8 cellular contexts compared by ENCODE assay signal in the genomic region with DNA sequence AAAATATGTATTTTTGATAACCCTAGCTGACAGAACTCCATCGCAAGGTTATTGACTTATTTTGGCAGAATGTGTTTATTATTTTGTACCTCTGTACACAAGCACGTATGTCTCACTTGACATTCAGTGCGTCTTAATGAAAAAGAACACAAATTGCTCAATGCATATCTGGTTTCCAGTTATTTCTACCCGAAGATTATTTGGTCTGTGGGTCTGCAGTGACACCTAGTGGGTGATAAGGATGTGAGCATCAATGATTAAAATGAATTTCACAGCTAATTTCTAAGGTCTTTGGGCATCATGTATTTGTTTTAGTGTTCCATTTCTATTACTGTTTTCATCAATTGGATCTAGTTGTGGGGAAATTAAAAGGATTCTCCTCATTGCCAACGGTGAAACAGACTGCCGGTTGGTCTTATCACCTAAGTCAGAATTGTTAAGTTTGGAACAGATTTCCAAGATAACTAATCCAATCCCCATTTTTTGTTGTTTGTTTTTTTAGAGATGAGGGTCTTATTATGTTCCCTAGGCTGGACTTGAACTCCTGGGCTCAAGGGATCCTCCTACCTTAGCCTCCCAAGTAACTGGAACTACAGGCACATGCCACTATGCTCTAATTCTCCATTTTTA. TPM values are rescaled to one million over a fixed set of nuclear protein-coding genes. Genes with fewer than 3 reads are reported as not detected.
A peak's percentile ranks its signal among the peaks of the same experiment; 100 is the strongest.
DNase-seq lines count a peak whose midpoint lies in the region; ATAC-seq and TF ChIP-seq lines count a peak whose summit lies in the region.

No MANE protein-coding gene starts in this region.

- H3K27me3 ChIP-seq in Karpas-422 (ENCODE audit: low read length) (no peaks in the 10 kb centered on the region), RWPE2 (ENCODE audit: insufficient read depth, poor library complexity, severe bottlenecking) (no peaks in the 10 kb centered on the region), hepatocyte (no peaks in the 10 kb centered on the region)

- H4K20me1 ChIP-seq in Karpas-422 (ENCODE audit: insufficient read depth, low read depth, low read length) (peaks cover 12% of the 10 kb centered on the region), hepatocyte (ENCODE audit: insufficient read depth, poor library complexity, severe bottlenecking) (no peaks in the 10 kb centered on the region)

- WGBS in hepatocyte (ENCODE audit: low lambda C conversion rate, missing lambda C conversion rate), result 44% methylated on average over 6 of the region's 6 CpGs

- peak; percentile 84 for DNase-seq in G401 (ENCODE audit: low spot score)
- peak; percentile 91 for DNase-seq in Karpas-422
- no peak for DNase-seq in RWPE2 (ENCODE audit: low spot score)
- peak; percentile 76 for DNase-seq in astrocyte of the hippocampus (ENCODE audit: low read depth, low spot score)
- peak; percentile 74 for DNase-seq in hepatocyte (ENCODE audit: low spot score)
- peak; percentile 12 to 50 for DNase-seq in stimulated activated CD4-positive, alpha-beta T cell treated with anti-CD3 and anti-CD28 coated beads, Interleukin-2, amount 100 ng/mL, for 24 hours
- no peak for DNase-seq in UCSD-AML1 (lab: John Stamatoyannopoulos, UW; ENCODE audit: unreplicated experiment)

- in situ Hi-C loops in G401 (cut with HindIII; ENCODE audit: low sequenced_read_pairs), result no loop called here

- H3K9me3 ChIP-seq in Karpas-422 (ENCODE audit: low read length), result no peaks in the 10 kb centered on the region
- no peaks in the 10 kb centered on the region for H3K9me3 ChIP-seq in RWPE2 (ENCODE audit: severe bottlenecking)
- no peaks in the 10 kb centered on the region for H3K9me3 ChIP-seq in hepatocyte (ENCODE audit: low read depth)

- TF ChIP-seq CTCF in RWPE2 (IDR thresholded peaks at IDR 0.05; ENCODE audit: poor library complexity, severe bottlenecking), result peak; percentile 91
- TF ChIP-seq CTCF in hepatocyte (IDR thresholded peaks at IDR 0.05; ENCODE audit: poor library complexity), result peak; percentile 82

- H2AFZ ChIP-seq in Karpas-422 (ENCODE audit: low read length) (no peak overlapping the region), hepatocyte (no peak overlapping the region)

- peaks cover 35% of the 10 kb centered on the region for H3K36me3 ChIP-seq in Karpas-422 (ENCODE audit: insufficient read depth, low read length)
- peaks cover 47% of the 10 kb centered on the region for H3K36me3 ChIP-seq in RWPE2 (ENCODE audit: low read depth)
- H3K36me3 ChIP-seq in hepatocyte (replicated peaks; ENCODE audit: insufficient read depth, low read depth), result no peaks in the 10 kb centered on the region

- H3K9me2 ChIP-seq in Karpas-422 (replicated peaks; ENCODE audit: insufficient read depth, low read length) (no peaks in the 10 kb centered on the region), hepatocyte (replicated peaks; ENCODE audit: insufficient read depth) (no peaks in the 10 kb centered on the region)

- H3K27ac ChIP-seq in Karpas-422 (ENCODE audit: low read length), result no peak overlapping the region
- no peak overlapping the region for H3K27ac ChIP-seq in RWPE2 (ENCODE audit: poor library complexity, severe bottlenecking)
- no peak overlapping the region for H3K27ac ChIP-seq in hepatocyte

- H3K4me1 ChIP-seq in Karpas-422 (ENCODE audit: low read length), result peaks cover 5% of the 10 kb centered on the region; the same call in 1 of the 2 replicates
- H3K4me1 ChIP-seq in RWPE2 (ENCODE audit: insufficient read depth, poor library complexity, severe bottlenecking), result no peaks in the 10 kb centered on the region
- H3K4me1 ChIP-seq in hepatocyte (ENCODE audit: insufficient read depth), result no peaks in the 10 kb centered on the region

- peaks cover 10% of the 10 kb centered on the region for H3K79me2 ChIP-seq in Karpas-422 (ENCODE audit: low read length)
- no peaks in the 10 kb centered on the region for H3K79me2 ChIP-seq in hepatocyte

- no peak overlapping the region for H3K4me2 ChIP-seq in Karpas-422 (ENCODE audit: low read depth, low read length, poor library complexity, severe bottlenecking)
- no peak overlapping the region for H3K4me2 ChIP-seq in hepatocyte

- no peak overlapping the region for H3K4me3 ChIP-seq in Karpas-422 (ENCODE audit: low read length)
- H3K4me3 ChIP-seq in RWPE2 (ENCODE audit: severe bottlenecking), result no peak overlapping the region
- no peak overlapping the region for H3K4me3 ChIP-seq in hepatocyte

- H3K9ac ChIP-seq in Karpas-422 (ENCODE audit: low read length), result no peak overlapping the region

- ATAC-seq in RWPE2 (ENCODE audit: low read depth), result peak; percentile 49; the same call in 2 of the 3 replicates
- no peak for ATAC-seq in HG02623 (IDR thresholded peaks at IDR 0.05; ENCODE audit: unreplicated experiment)

RNA-seq across cellular contexts. Expression of a gene that starts 13.9 kb away (rescaled TPM):
- 21.8 and 37.9 TPM in 2 replicates for total RNA-seq in G401 (2014; rRNA removed; shearing (Covaris generic))
- 20.6 and 33.3 TPM in 2 replicates for total RNA-seq in Karpas-422 (2014; rRNA removed; shearing (Covaris generic); ENCODE audit: low replicate concordance)
- total RNA-seq in hepatocyte, result 19.4 and 19.5 TPM in 2 replicates
- polyA plus RNA-seq in hepatocyte, result 6.7 and 7.7 TPM in 2 replicates

RNA-seq across cellular contexts. Expression of a gene that starts 30.4 kb away (rescaled TPM):
- total RNA-seq in G401 (2014; rRNA removed; shearing (Covaris generic)), result 2.2 and 6.1 TPM in 2 replicates
- 1.1 and 1.6 TPM in 2 replicates for total RNA-seq in Karpas-422 (2014; rRNA removed; shearing (Covaris generic); ENCODE audit: low replicate concordance)
- total RNA-seq in hepatocyte, result 0.44 and 3.2 TPM in 2 replicates
- 1.8 and 3.4 TPM in 2 replicates for polyA plus RNA-seq in hepatocyte

Comparison
In these comparisons a context has a peak if more than half of its experiments do, and no peak if none do; other contexts are left out.
1. DNase-seq: peak in G401 (single experiment), Karpas-422 (single experiment), astrocyte of the hippocampus (single experiment), hepatocyte (single experiment) and stimulated activated CD4-positive, alpha-beta T cell treated with anti-CD3 and anti-CD28 coated beads, Interleukin-2, amount 100 ng/mL, for 24 hours (2 of 2); none in RWPE2 (single experiment) and UCSD-AML1 (single experiment).